In the genomic region with DNA sequence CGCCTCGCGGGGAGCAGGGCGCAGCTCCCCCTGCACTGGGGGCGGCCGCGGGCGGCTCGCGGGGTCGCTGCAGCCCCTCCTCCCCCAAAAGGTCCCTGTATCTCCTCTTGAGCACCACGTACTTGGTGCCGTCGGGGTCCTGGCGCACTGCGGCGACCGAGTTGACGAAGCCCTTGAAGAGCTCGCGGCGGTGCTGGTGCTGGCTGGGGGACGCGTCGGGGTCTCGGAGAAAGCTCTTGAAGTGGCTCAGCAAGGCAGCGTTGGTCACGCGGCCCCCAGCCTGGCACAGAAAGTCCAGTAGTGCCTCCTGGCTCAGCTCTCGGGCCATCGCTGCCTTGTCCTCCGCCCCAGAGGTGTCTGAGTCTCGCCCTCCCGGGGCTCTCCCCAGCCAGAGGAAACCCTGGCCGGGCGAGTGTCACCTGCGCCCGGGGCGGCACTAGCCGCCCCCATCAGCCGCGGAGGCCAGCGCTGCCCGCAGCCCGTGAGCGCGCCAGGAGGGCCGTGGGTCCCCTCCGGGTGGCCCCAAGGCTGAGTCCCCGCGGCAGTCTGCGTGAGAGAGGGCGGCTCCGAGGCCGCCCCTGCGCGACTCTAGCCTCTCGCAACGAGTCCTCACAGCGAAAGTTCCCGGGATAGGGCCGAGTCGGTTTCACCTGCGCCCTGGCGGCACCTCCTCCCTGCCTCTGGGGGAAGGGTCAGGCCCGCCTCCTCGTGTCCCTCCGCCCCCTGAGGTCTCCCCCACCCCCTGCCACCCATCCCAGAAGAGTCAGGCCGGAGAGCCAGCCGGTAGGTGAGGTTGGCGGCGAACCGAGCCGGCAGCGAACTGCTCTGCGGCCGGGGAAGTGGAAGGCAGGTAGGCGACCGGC, we compare ENCODE assay signal across 8 cellular contexts. TPM values are rescaled to one million over a fixed set of nuclear protein-coding genes. Genes with fewer than 3 reads are reported as not detected.
DNase-seq lines count a peak whose midpoint lies in the region; ATAC-seq, FAIRE-seq and TF ChIP-seq lines count a peak whose summit lies in the region.

TSS of gene SOWAHB (minus strand) at position 623 of the 863 bp plus-strand sequence. CDS start at position 328, 295 bp downstream.

- in situ Hi-C loops in brain microvascular endothelial cell (cut with HindIII; ENCODE audit: low pct_ligation_motif_present, low sequenced_read_pairs): no loop called here

- intact Hi-C loops in kidney (cut with DNase I): no loop called here

- H3K4me3 ChIP-seq in brain microvascular endothelial cell (ENCODE audit: low read depth, low read length): peak within 1 kb of the TSS; percentile 49
- peak within 1 kb of the TSS; percentile 66 to 73 for H3K4me3 ChIP-seq in kidney (ENCODE audit: low read length in 2 of 2)

- H3K36me3 ChIP-seq in brain microvascular endothelial cell (replicated peaks) (no peaks in the 10 kb centered on the region), kidney (ENCODE audit: control insufficient read depth in 1 of 2, insufficient read depth in 2 of 2, low read length in 2 of 2) (no peaks in the 10 kb centered on the region)

- TF ChIP-seq CTCF in brain microvascular endothelial cell (IDR thresholded peaks at IDR 0.05; ENCODE audit: low read depth, low read length, missing control alignments) (no peak), kidney (IDR thresholded peaks at IDR 0.05; ENCODE audit: borderline replicate concordance, extremely low read depth, insufficient read depth) (no peak)

- no peaks in the 10 kb centered on the region for H3K9me3 ChIP-seq in kidney (ENCODE audit: control insufficient read depth in 1 of 2, low read length in 2 of 2)

- peak within 1 kb of the TSS; percentile 52 to 74 for H3K9ac ChIP-seq in kidney (ENCODE audit: low read length in 2 of 2)

- peaks cover 7% of the 10 kb centered on the region for H3K27me3 ChIP-seq in brain microvascular endothelial cell (replicated peaks)

- DNase-seq in DMS53 (lab: John Stamatoyannopoulos, UW) (peak; percentile 94), SW480 (ENCODE audit: low spot score) (peak; percentile 79), brain microvascular endothelial cell (no peak), kidney (peak; percentile 93)
- peak; percentile 35 for DNase-seq in stimulated activated CD4-positive, alpha-beta T cell treated with anti-CD3 and anti-CD28 coated beads, Interleukin-2, amount 100 ng/mL, for 24 hours

- ATAC-seq in HG02885 (IDR thresholded peaks at IDR 0.05; ENCODE audit: poor library complexity, unreplicated experiment) (peak; percentile 57), HG02588 (IDR thresholded peaks at IDR 0.05; ENCODE audit: unreplicated experiment) (no peak), GM19467 (IDR thresholded peaks at IDR 0.05; ENCODE audit: unreplicated experiment) (no peak)

- no peak within 1 kb of the TSS for H3K27ac ChIP-seq in brain microvascular endothelial cell
- peak within 1 kb of the TSS; percentile 90 to 93 for H3K27ac ChIP-seq in kidney (ENCODE audit: low read depth in 2 of 2, low read length in 2 of 2)

- H3K4me1 ChIP-seq in kidney (ENCODE audit: control insufficient read depth in 1 of 2, insufficient read depth in 1 of 2, low read depth in 1 of 2, low read length in 2 of 2): peaks cover 4 to 7% of the 10 kb centered on the region in 2 donors

- FAIRE-seq in kidney (lab: Jason Lieb, UNC): no peak

RNA-seq across cellular contexts. Expression of gene SOWAHB, which starts in this region (rescaled TPM):
- 5.0 TPM for total RNA-seq in kidney
- polyA plus RNA-seq in kidney (ENCODE audit: insufficient read depth, low read depth, low replicate concordance): 3.3 TPM
